Comparison of ENCODE assay signal across 10 cellular contexts in the genomic region with DNA sequence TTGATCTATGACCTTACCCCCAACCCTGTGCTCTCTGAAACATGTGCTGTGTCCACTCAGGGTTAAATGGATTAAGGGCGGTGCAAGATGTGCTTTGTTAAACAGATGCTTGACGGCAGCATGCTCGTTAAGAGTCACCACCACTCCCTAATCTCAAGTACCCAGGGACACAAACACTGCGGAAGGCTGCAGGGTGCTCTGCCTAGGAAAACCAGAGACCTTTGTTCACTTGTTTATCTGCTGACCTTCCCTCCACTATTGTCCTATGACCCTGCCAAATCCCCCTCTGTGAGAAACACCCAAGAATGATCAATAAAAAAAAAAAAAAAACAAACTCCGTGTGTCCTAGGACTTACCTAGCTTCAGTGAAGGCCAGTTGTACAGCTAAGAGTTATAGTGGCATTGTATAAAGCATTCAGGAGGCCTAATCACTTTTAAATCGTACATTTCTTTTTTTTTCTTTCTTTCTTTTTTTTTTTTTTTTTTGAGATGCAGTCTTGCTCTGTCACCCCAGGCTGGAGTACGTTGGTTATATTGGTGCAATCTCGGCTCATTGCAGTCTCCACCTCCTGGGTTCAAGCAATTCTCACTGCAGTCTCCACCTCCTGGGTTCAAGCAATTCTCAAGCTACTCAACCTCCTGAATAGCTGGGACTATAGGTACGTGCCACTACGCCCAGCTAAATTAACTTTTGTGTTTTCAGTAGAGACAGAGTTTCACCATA. TPM values are rescaled to one million over a fixed set of nuclear protein-coding genes. Genes with fewer than 3 reads are reported as not detected.
DNase-seq lines count a peak whose midpoint lies in the region; ATAC-seq, FAIRE-seq and TF ChIP-seq lines count a peak whose summit lies in the region.
"Not testable (repeated sequence)": the region's sequence is repeated elsewhere in the genome, so short reads cannot be mapped to it uniquely, and the experiment has no call there.
"Had no signal": no experiment of that assay in that cellular context is flagged by ENCODE, and none has a peak within 500 bp of the region (broad histone marks: within the 10 kb centered on the region; RNA-seq: fewer than 3 reads in every experiment).

No MANE protein-coding gene starts in this region.

- not testable (repeated sequence) for H3K9ac ChIP-seq in HepG2 (ENCODE audit: insufficient read depth, low read depth, low read length)

- POLR2A ChIA-PET in HEK293T (lab: Yijun Ruan, JAX), result not testable (repeated sequence)
- POLR2A ChIA-PET in HepG2 (lab: Yijun Ruan, JAX), result interaction anchor here (0.6 kb wide), 1 partner anchor 10 kb away, joined by 3 read pairs; no protein-coding TSS in a partner anchor

- BruUV-seq in HepG2 (replicated peaks; lab: Mats Ljungman, UMichigan), result not testable (repeated sequence)

- not testable (repeated sequence) for DNase-seq in HEK293T (ENCODE audit: extremely low spot score); epithelial cell of prostate (ENCODE audit: low read depth, low spot score); hepatocyte (ENCODE audit: low spot score); HepG2 (ENCODE audit: low spot score); upper lobe of right lung
- DNase-seq in WERI-Rb-1, result peak; percentile 26
- DNase-seq in small intestine, result peak; percentile 75

- peak; percentile 89 for ATAC-seq in HepG2
- not testable (repeated sequence) for ATAC-seq in upper lobe of right lung

- TF ChIP-seq POLR2A in HepG2 (IDR thresholded peaks at IDR 0.05; ENCODE audit: insufficient read depth in 1 of 2, low read depth in 2 of 2, low read length in 2 of 2), result not testable (repeated sequence)

- H3K27ac ChIP-seq in WERI-Rb-1 (peak overlapping the region; percentile 44), epithelial cell of prostate (peak overlapping the region; percentile 62), small intestine (ENCODE audit: low read depth in 1 of 2, low read length in 1 of 2) (peak overlapping the region in 1 of 2 donors; percentile 41), upper lobe of right lung (peak overlapping the region; percentile 47)
- not testable (repeated sequence) for H3K27ac ChIP-seq in hepatocyte; HepG2 (ENCODE audit: extremely low read length, insufficient read depth, low read length)

- not testable (repeated sequence) for H3K9me2 ChIP-seq in hepatocyte (replicated peaks; ENCODE audit: insufficient read depth)

- not testable (repeated sequence) for H3K4me3 ChIP-seq in WERI-Rb-1 (ENCODE audit: low read depth, low read length); hepatocyte; small intestine (ENCODE audit: low read depth in 1 of 2, low read length in 2 of 2); upper lobe of right lung
- H3K4me3 ChIP-seq in HepG2 (replicated peaks in 1 of 3; ENCODE audit: insufficient read depth in 1 of 3, low read depth in 2 of 3, low read length in 3 of 3), result peak overlapping the region in 1 of 3 experiments; percentile 18; a peak in 1 of 6 replicates

- H3K79me2 ChIP-seq in hepatocyte; HepG2 (ENCODE audit: insufficient read depth, low read length): not testable (repeated sequence)

- H3K9me3 ChIP-seq in WERI-Rb-1 (ENCODE audit: severe bottlenecking) (peaks cover 30% of the 10 kb centered on the region), HepG2 (ENCODE audit: low read length) (peaks cover 16% of the 10 kb centered on the region)
- H3K9me3 ChIP-seq in hepatocyte (ENCODE audit: low read depth); small intestine (ENCODE audit: control insufficient read depth, low read depth); upper lobe of right lung: not testable (repeated sequence)

- not testable (repeated sequence) for H3K4me1 ChIP-seq in hepatocyte (ENCODE audit: insufficient read depth); HepG2 (ENCODE audit: insufficient read depth, low read length); small intestine (ENCODE audit: control insufficient read depth in 2 of 2, insufficient read depth in 1 of 2, low read depth in 1 of 2, low read length in 1 of 2); upper lobe of right lung

- WGBS in hepatocyte (ENCODE audit: low lambda C conversion rate, missing lambda C conversion rate), result 45% methylated on average over 10 of the region's 10 CpGs
- 6% methylated on average over 10 of the region's 10 CpGs for WGBS in HepG2 (ENCODE audit: low lambda C conversion rate)
- 19 to 49% (median 26%) methylated on average over 9 to 10 of the region's 10 CpGs for WGBS in small intestine, 3 donors

- not testable (repeated sequence) for TF ChIP-seq CTCF in WERI-Rb-1 (IDR thresholded peaks at IDR 0.05; ENCODE audit: low read depth, low read length); hepatocyte (IDR thresholded peaks at IDR 0.05; ENCODE audit: poor library complexity); HepG2 (CRISPR knock-in tag; IDR thresholded peaks at IDR 0.05); upper lobe of right lung (IDR thresholded peaks at IDR 0.05)

- CTCF ChIA-PET in HEK293T (lab: Yijun Ruan, JAX), result interaction anchor here (0.7 kb wide), 1 partner anchor 18 kb away, joined by 7 read pairs; no protein-coding TSS in a partner anchor
- CTCF ChIA-PET in HepG2 (lab: Yijun Ruan, JAX; ENCODE audit: low intra/inter-chr PET ratio, low total read pairs), result not testable (repeated sequence)

- intact Hi-C loops in HepG2 (cut with micrococcal nuclease; ENCODE audit: unreplicated experiment); upper lobe of right lung (cut with DNase I): not testable (repeated sequence)

- H3K27me3 ChIP-seq in WERI-Rb-1 (ENCODE audit: insufficient read depth, low read depth, severe bottlenecking); hepatocyte; small intestine (ENCODE audit: control insufficient read depth in 2 of 2, insufficient read depth in 2 of 2, low read length in 2 of 2); upper lobe of right lung: not testable (repeated sequence)
- peaks cover 3 to 23% of the 10 kb centered on the region in 2 experiments for H3K27me3 ChIP-seq in HepG2 (ENCODE audit: control insufficient read depth in 1 of 2, insufficient read depth in 2 of 2, low read length in 2 of 2)

- in situ Hi-C loops in HepG2 (cut with HindIII; ENCODE audit: extremely low pct_ligation_motif_present, low pct_unique_long_range_greater_than_20kb), result not testable (repeated sequence)

- 0 out of 4 replicates have a peak, but pooled peaks of 1 of the 2 experiments have one; percentile 27 for TF ChIP-seq EP300 in HepG2 (IDR thresholded peaks at IDR 0.05; ENCODE audit: low read depth in 2 of 2, low read length in 2 of 2)
- not testable (repeated sequence) for TF ChIP-seq EP300 in HepG2 (CRISPR knock-in tag; IDR thresholded peaks at IDR 0.05; ENCODE audit: borderline replicate concordance)

- peak overlapping the region; percentile 33 for H3K4me2 ChIP-seq in hepatocyte
- peak overlapping the region; percentile 41 for H3K4me2 ChIP-seq in HepG2 (ENCODE audit: low read depth, low read length)

- H3K36me3 ChIP-seq in WERI-Rb-1; hepatocyte (replicated peaks; ENCODE audit: insufficient read depth, low read depth); HepG2 (replicated peaks in 1 of 2; ENCODE audit: control insufficient read depth in 1 of 2, insufficient read depth in 2 of 2, low read length in 2 of 2); small intestine (ENCODE audit: control insufficient read depth in 2 of 2, insufficient read depth in 2 of 2, low read length in 2 of 2); upper lobe of right lung: not testable (repeated sequence)

- not testable (repeated sequence) for H4K20me1 ChIP-seq in hepatocyte (ENCODE audit: insufficient read depth, poor library complexity, severe bottlenecking); HepG2 (ENCODE audit: insufficient read depth, low read length)

- H2AFZ ChIP-seq in hepatocyte; HepG2 (ENCODE audit: low read length): not testable (repeated sequence)

- FAIRE-seq in colon (lab: Jason Lieb, UNC), result peak; percentile 38
- not testable (repeated sequence) for FAIRE-seq in HepG2 (lab: Jason Lieb, UNC); small intestine (lab: Jason Lieb, UNC)

- not testable (repeated sequence) for TF ChIP-seq RAD21 in HepG2 (CRISPR knock-in tag; IDR thresholded peaks at IDR 0.05)

TF ChIP-seq in HEK293T, 16 proteins besides CTCF, POLR2A, EP300 and RAD21:
- 0 out of 2 replicates have a peak, but pooled peaks have one; percentile 15 for TF ChIP-seq ZNF384 (IDR thresholded peaks at IDR 0.05)

RNA-seq across cellular contexts. Expression of a gene that starts 6.2 kb away (rescaled TPM):
- total RNA-seq in hepatocyte (1.3 and 2.2 TPM in 2 replicates), HepG2 (2016; rRNA removed; fragmentation: Illumina TruSeq; extraction: Trizol) (not detected in 2 replicates), upper lobe of right lung (0.23 TPM)
- polyA plus RNA-seq in hepatocyte (0.40 and 0.88 TPM in 2 replicates), HepG2 (2011; rRNA removed) (0.13 TPM in 1 of 2 replicates, not detected in the other), small intestine (under 1 TPM; 0.13 to 0.89 (median 0.54) TPM)
- total RNA-seq in HepG2 (2016; cell fraction: cytosol; rRNA removed; fragmentation: Illumina TruSeq; extraction: Trizol; ENCODE audit: low read depth), result not detected in 2 replicates
- total RNA-seq in HepG2 (2016; cell fraction: insoluble cytoplasmic fraction; rRNA removed; fragmentation: Illumina TruSeq; extraction: Trizol), result not detected in 2 replicates
- total RNA-seq in HepG2 (2016; cell fraction: membrane; rRNA removed; fragmentation: Illumina TruSeq; extraction: Trizol), result not detected in 2 replicates
- 0.03 and 0.06 TPM in 2 replicates for total RNA-seq in HepG2 (2016; cell fraction: nucleus; rRNA removed; fragmentation: Illumina TruSeq; extraction: Trizol)
- polyA plus RNA-seq in HepG2 (2011; cell fraction: cytosol; rRNA removed), result 0.01 and 0.03 TPM in 2 replicates
- not detected in 2 replicates for polyA plus RNA-seq in HepG2 (2011; cell fraction: nucleus; rRNA removed)
- not detected in 2 replicates for polyA plus RNA-seq in HepG2 (2012)
- polyA plus RNA-seq in HepG2 (2016; cell fraction: cytosol; fragmentation: Illumina TruSeq; extraction: Trizol; ENCODE audit: low read depth), result not detected in 2 replicates
- polyA plus RNA-seq in HepG2 (2016; cell fraction: insoluble cytoplasmic fraction; fragmentation: Illumina TruSeq; extraction: Trizol; ENCODE audit: low read depth), result not detected in 2 replicates
- polyA plus RNA-seq in HepG2 (2016; cell fraction: membrane; fragmentation: Illumina TruSeq; extraction: Trizol; ENCODE audit: low read depth), result 0.01 TPM in 1 of 2 replicates, not detected in the other
- polyA plus RNA-seq in HepG2 (2016; cell fraction: nucleus; fragmentation: Illumina TruSeq; extraction: Trizol; ENCODE audit: insufficient read depth, low read depth), result not detected in 2 replicates
- polyA minus RNA-seq in HepG2 (2011; rRNA and poly(A)+ RNA removed; ENCODE audit: low replicate concordance), result not detected in 2 replicates
- polyA minus RNA-seq in HepG2 (2011; cell fraction: cytosol; rRNA and poly(A)+ RNA removed), result not detected in 2 replicates
- under 0.01 and 0.13 TPM in 2 replicates for polyA minus RNA-seq in HepG2 (2011; cell fraction: nucleus; rRNA and poly(A)+ RNA removed)
- total RNA-seq: H1, H9 had no signal
- polyA plus RNA-seq: H1 had no signal
